ENCODE assay signal across 7 cellular contexts in the genomic region with DNA sequence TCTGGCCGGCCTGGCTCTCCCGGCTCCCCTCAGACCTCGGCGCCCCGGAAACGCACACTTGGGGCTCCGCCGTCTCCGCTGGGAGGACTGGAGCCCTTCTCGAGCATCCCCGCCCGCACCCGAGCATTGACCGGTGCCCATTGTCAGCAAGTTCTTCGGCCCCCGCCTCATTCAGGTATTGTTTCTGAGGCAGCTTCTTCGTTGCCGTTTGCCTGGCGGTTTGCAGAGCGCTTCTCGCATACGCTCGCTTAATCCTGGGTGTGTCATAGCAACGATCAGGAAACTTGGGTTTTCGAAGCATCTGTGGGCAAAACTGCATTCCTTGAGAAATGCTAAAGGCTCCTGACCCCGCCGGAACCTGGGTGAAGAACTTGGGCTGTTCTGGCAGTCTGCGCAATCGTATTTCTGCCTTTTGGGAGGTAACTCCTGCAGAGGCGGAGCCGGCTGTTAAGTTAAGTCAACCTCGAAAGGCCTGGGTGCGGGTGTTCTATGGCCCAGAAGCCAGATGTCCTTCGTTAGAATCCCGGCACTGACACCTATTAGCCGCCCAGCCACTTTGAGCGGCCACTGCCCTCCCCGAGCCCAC. TPM values are rescaled to one million over a fixed set of nuclear protein-coding genes. Genes with fewer than 3 reads are reported as not detected.
A peak's percentile ranks its signal among the peaks of the same experiment; 100 is the strongest.
DNase-seq lines count a peak whose midpoint lies in the region; ATAC-seq, FAIRE-seq and TF ChIP-seq lines count a peak whose summit lies in the region.

No MANE protein-coding gene starts in this region.

- peak overlapping the region; percentile 73 for H3K4me3 ChIP-seq in mononuclear cell (ENCODE audit: low read length)

- peak; percentile 30 for DNase-seq in GM12892 (ENCODE audit: insufficient read length)
- DNase-seq in HEK293T (ENCODE audit: extremely low spot score): peak; percentile 36
- DNase-seq in NCI-H1105 (lab: John Stamatoyannopoulos, UW): peak; percentile 23
- DNase-seq in activated CD4-positive, alpha-beta T cell treated with anti-CD3 and anti-CD28 coated beads for 1 hour: peak; percentile 22
- peak; percentile 38 for DNase-seq in endothelial cell (ENCODE audit: low spot score)
- DNase-seq in stimulated activated effector memory CD8-positive, alpha-beta T cell treated with anti-CD3 and anti-CD28 coated beads, Interleukin-12 subunit alpha, Interleukin-12 subunit beta, amount 100 ng/mL, for 72 hours (ENCODE audit: low spot score in 2 of 2): no peak

- no peak for TF ChIP-seq CTCF in endothelial cell (IDR thresholded peaks at IDR 0.05; ENCODE audit: unreplicated experiment)

- TF ChIP-seq POLR2A in GM12892 (IDR thresholded peaks at IDR 0.05; ENCODE audit: low read depth, low read length): no peak

- H3K9me3 Mint-ChIP-seq in endothelial cell (ENCODE audit: unreplicated experiment): no peaks in the 10 kb centered on the region
- H3K9me3 Mint-ChIP-seq in stimulated activated effector memory CD8-positive, alpha-beta T cell treated with anti-CD3 and anti-CD28 coated beads, Interleukin-12 subunit alpha, Interleukin-12 subunit beta, amount 100 ng/mL, for 72 hours: no peaks in the 10 kb centered on the region

- peaks cover 34% of the 10 kb centered on the region for H3K4me1 ChIP-seq in mononuclear cell (ENCODE audit: insufficient read depth, low read length)

- no peaks in the 10 kb centered on the region for H3K9me3 ChIP-seq in mononuclear cell (ENCODE audit: low read depth, low read length)

- H3K4me1 Mint-ChIP-seq in endothelial cell (ENCODE audit: unreplicated experiment): peaks cover 35% of the 10 kb centered on the region
- H3K4me1 Mint-ChIP-seq in stimulated activated effector memory CD8-positive, alpha-beta T cell treated with anti-CD3 and anti-CD28 coated beads, Interleukin-12 subunit alpha, Interleukin-12 subunit beta, amount 100 ng/mL, for 72 hours: peaks cover 52% of the 10 kb centered on the region

- CTCF ChIA-PET in HEK293T (lab: Yijun Ruan, JAX): no interaction called here

- peak overlapping the region; percentile 57 for H3K27ac Mint-ChIP-seq in endothelial cell (ENCODE audit: unreplicated experiment)
- peak overlapping the region; percentile 48 for H3K27ac Mint-ChIP-seq in stimulated activated effector memory CD8-positive, alpha-beta T cell treated with anti-CD3 and anti-CD28 coated beads, Interleukin-12 subunit alpha, Interleukin-12 subunit beta, amount 100 ng/mL, for 72 hours

- H3K27me3 ChIP-seq in mononuclear cell (ENCODE audit: insufficient read depth, low read length): no peaks in the 10 kb centered on the region

- H3K27me3 Mint-ChIP-seq in endothelial cell (ENCODE audit: unreplicated experiment): peaks cover 4% of the 10 kb centered on the region

- ATAC-seq in stimulated activated effector memory CD8-positive, alpha-beta T cell treated with anti-CD3 and anti-CD28 coated beads, Interleukin-12 subunit alpha, Interleukin-12 subunit beta, amount 100 ng/mL, for 72 hours: peak; percentile 26

- FAIRE-seq in GM12892 (lab: Jason Lieb, UNC): peak; percentile 78

- POLR2A ChIA-PET in HEK293T (lab: Yijun Ruan, JAX): interaction anchor here (0.6 kb wide), 1 partner anchor 292 kb away, joined by 3 read pairs; no protein-coding TSS in a partner anchor

- peak overlapping the region; percentile 94 for H3K4me3 Mint-ChIP-seq in endothelial cell (ENCODE audit: unreplicated experiment)
- peak overlapping the region; percentile 90 for H3K4me3 Mint-ChIP-seq in stimulated activated effector memory CD8-positive, alpha-beta T cell treated with anti-CD3 and anti-CD28 coated beads, Interleukin-12 subunit alpha, Interleukin-12 subunit beta, amount 100 ng/mL, for 72 hours

- H3K36me3 Mint-ChIP-seq in endothelial cell (ENCODE audit: low read depth, unreplicated experiment): peaks cover 4% of the 10 kb centered on the region
- no peaks in the 10 kb centered on the region for H3K36me3 Mint-ChIP-seq in stimulated activated effector memory CD8-positive, alpha-beta T cell treated with anti-CD3 and anti-CD28 coated beads, Interleukin-12 subunit alpha, Interleukin-12 subunit beta, amount 100 ng/mL, for 72 hours

TF ChIP-seq in HEK293T, 16 proteins besides CTCF, POLR2A, EP300 and RAD21:
- TF ChIP-seq L3MBTL2 (conservative IDR thresholded peaks at IDR 0.05) (0 out of 2 replicates have a peak, but pooled peaks have one; percentile 8), SUZ12 (IDR thresholded peaks at IDR 0.05) (no peak)

RNA-seq across cellular contexts. Expression of a gene that starts 0.5 kb away (rescaled TPM):
- 24.0 TPM for polyA plus RNA-seq in GM12892 (2012; ENCODE audit: missing spikeins)
- total RNA-seq in endothelial cell (ENCODE audit: unreplicated experiment) (27.6 TPM), mononuclear cell (11.6 TPM)

RNA-seq across cellular contexts. Expression of a gene that starts 0.7 kb away (rescaled TPM):
- polyA plus RNA-seq in GM12892 (2012; ENCODE audit: missing spikeins): 6.4 TPM
- total RNA-seq in endothelial cell (ENCODE audit: unreplicated experiment) (14.1 TPM), mononuclear cell (29.8 TPM)

RNA-seq across cellular contexts. Expression of a gene that starts 28.1 kb away (rescaled TPM):
- polyA plus RNA-seq in GM12892 (2012; ENCODE audit: missing spikeins): 1.7 TPM
- 4.5 TPM for total RNA-seq in endothelial cell (ENCODE audit: unreplicated experiment)
- 0.52 TPM for total RNA-seq in mononuclear cell

Comparison
In these comparisons a context has a peak if more than half of its experiments do, and no peak if none do; other contexts are left out.
1. DNase-seq: peak in GM12892 (single experiment), HEK293T (single experiment), NCI-H1105 (single experiment), activated CD4-positive, alpha-beta T cell treated with anti-CD3 and anti-CD28 coated beads for 1 hour (single experiment) and endothelial cell (single experiment); none in stimulated activated effector memory CD8-positive, alpha-beta T cell treated with anti-CD3 and anti-CD28 coated beads, Interleukin-12 subunit alpha, Interleukin-12 subunit beta, amount 100 ng/mL, for 72 hours (0 of 2).